In genomic region chr6:11537229-11538048, GRCh38 we compare ENCODE assay signal across 8 cellular contexts. TPM values are rescaled to one million over a fixed set of nuclear protein-coding genes. Genes with fewer than 3 reads are reported as not detected.
DNase-seq lines count a peak whose midpoint lies in the region; ATAC-seq, FAIRE-seq and TF ChIP-seq lines count a peak whose summit lies in the region.

TSS of gene TMEM170B (plus strand) at chr6:11537749. CDS start at chr6:11538278, 529 bp downstream.

- H4K20me1 ChIP-seq in astrocyte (ENCODE audit: insufficient read depth, low read length) (no peaks in the 10 kb centered on the region), hepatocyte (ENCODE audit: insufficient read depth, poor library complexity, severe bottlenecking) (no peaks in the 10 kb centered on the region)

- H3K4me1 Mint-ChIP-seq in astrocyte (ENCODE audit: low read depth, unreplicated experiment), result no peaks in the 10 kb centered on the region

- no peaks in the 10 kb centered on the region for H3K9me3 ChIP-seq in astrocyte (ENCODE audit: insufficient read depth, low read depth, low read length)
- no peaks in the 10 kb centered on the region for H3K9me3 ChIP-seq in hepatocyte (ENCODE audit: low read depth)

- H3K27me3 ChIP-seq in astrocyte (ENCODE audit: insufficient read depth, low read length) (no peaks in the 10 kb centered on the region), hepatocyte (no peaks in the 10 kb centered on the region)

- H3K4me1 ChIP-seq in astrocyte (ENCODE audit: insufficient read depth, low read length) (peaks cover 11% of the 10 kb centered on the region), hepatocyte (ENCODE audit: insufficient read depth) (peaks cover 5% of the 10 kb centered on the region)

- H3K36me3 ChIP-seq in astrocyte (ENCODE audit: insufficient read depth, low read length), result no peaks in the 10 kb centered on the region
- H3K36me3 ChIP-seq in hepatocyte (replicated peaks; ENCODE audit: insufficient read depth, low read depth), result no peaks in the 10 kb centered on the region

- peak within 1 kb of the TSS; percentile 89 for H2AFZ ChIP-seq in astrocyte (ENCODE audit: low read depth, low read length)
- peak within 1 kb of the TSS; percentile 89 for H2AFZ ChIP-seq in hepatocyte

- H3K27me3 Mint-ChIP-seq in astrocyte (ENCODE audit: low read depth, unreplicated experiment), result peaks cover 2% of the 10 kb centered on the region

- H3K4me2 ChIP-seq in astrocyte (ENCODE audit: low read length), result peak within 1 kb of the TSS; percentile 90
- peak within 1 kb of the TSS; percentile 86 for H3K4me2 ChIP-seq in hepatocyte

- peak within 1 kb of the TSS; percentile 26 for H3K27ac Mint-ChIP-seq in astrocyte (ENCODE audit: unreplicated experiment)

- no peak within 1 kb of the TSS for H3K27ac ChIP-seq in astrocyte (ENCODE audit: low read depth, low read length)
- H3K27ac ChIP-seq in hepatocyte, result peak within 1 kb of the TSS; percentile 71

- no peaks in the 10 kb centered on the region for H3K9me3 Mint-ChIP-seq in astrocyte (ENCODE audit: unreplicated experiment)

- H3K79me2 ChIP-seq in astrocyte (ENCODE audit: insufficient read depth, low read length) (no peaks in the 10 kb centered on the region), hepatocyte (peaks cover 9% of the 10 kb centered on the region)

- peak within 1 kb of the TSS; percentile 87 for H3K4me3 Mint-ChIP-seq in astrocyte (ENCODE audit: unreplicated experiment)

- H3K4me3 ChIP-seq in astrocyte (ENCODE audit: insufficient read depth, low read depth, low read length) (peak within 1 kb of the TSS; percentile 64), hepatocyte (peak within 1 kb of the TSS; percentile 79), retinal pigment epithelial cell (ENCODE audit: low read length) (peak within 1 kb of the TSS; percentile 69)

- H3K9me2 ChIP-seq in hepatocyte (replicated peaks; ENCODE audit: insufficient read depth), result no peaks in the 10 kb centered on the region

- under 1% methylated on average over 45 of the region's 110 CpGs for WGBS in hepatocyte (ENCODE audit: low lambda C conversion rate, missing lambda C conversion rate)

- peak within 1 kb of the TSS; percentile 52 for H3K9ac ChIP-seq in astrocyte (ENCODE audit: low read length)

- ATAC-seq in GM18508 (IDR thresholded peaks at IDR 0.05; ENCODE audit: insufficient read depth, unreplicated experiment) (peak; percentile 80), HG02981 (IDR thresholded peaks at IDR 0.05; ENCODE audit: unreplicated experiment) (peak; percentile 97)

- H3K36me3 Mint-ChIP-seq in astrocyte (ENCODE audit: low read depth, unreplicated experiment), result no peaks in the 10 kb centered on the region

- DNase-seq in NCI-H1930 (lab: John Stamatoyannopoulos, UW) (peak; percentile 93 to 94), T-helper 22 cell (ENCODE audit: low read depth) (peak; percentile 89), astrocyte (ENCODE audit: low read depth) (peak; percentile 73), hepatocyte (ENCODE audit: low spot score) (peak; percentile 97), retinal pigment epithelial cell (ENCODE audit: low read depth) (peak; percentile 72), RKO (ENCODE audit: low spot score) (no peak)

- no peak for FAIRE-seq in astrocyte (lab: Jason Lieb, UNC)

- no peak for TF ChIP-seq CTCF in astrocyte (IDR thresholded peaks at IDR 0.05; ENCODE audit: insufficient read depth, low read depth, low read length)
- no peak for TF ChIP-seq CTCF in hepatocyte (IDR thresholded peaks at IDR 0.05; ENCODE audit: poor library complexity)
- no peak for TF ChIP-seq CTCF in retinal pigment epithelial cell (conservative IDR thresholded peaks at IDR 0.05; ENCODE audit: low read depth, low read length)

RNA-seq across cellular contexts. Expression of gene TMEM170B, which starts in this region (rescaled TPM):
- total RNA-seq in astrocyte, result 1.5 and 2.5 TPM in 2 replicates
- 5.1 and 6.5 TPM in 2 replicates for total RNA-seq in hepatocyte
- 0.82 and 1.4 TPM in 2 replicates for polyA plus RNA-seq in hepatocyte
